14 cellular contexts compared by ENCODE assay signal in the genomic region with DNA sequence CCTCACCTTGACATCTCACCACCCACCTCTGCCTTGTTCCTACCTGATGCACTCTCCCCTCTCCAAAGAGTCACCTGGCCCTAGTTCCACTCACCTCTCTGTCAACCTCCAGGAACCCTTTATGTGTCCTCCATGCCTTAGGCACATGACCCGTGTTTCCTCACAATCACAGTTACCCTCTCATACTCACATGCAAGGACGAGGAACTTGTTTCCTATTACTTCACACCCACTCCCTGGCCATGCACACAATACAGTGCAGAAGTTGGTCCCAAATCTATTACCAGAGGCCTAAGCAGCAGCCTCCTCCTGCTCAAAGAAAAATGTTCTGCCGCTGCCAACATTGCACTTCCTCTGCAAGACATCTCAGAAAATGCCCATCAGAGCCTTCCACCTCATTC.
DNase-seq lines count a peak whose midpoint lies in the region; ATAC-seq and TF ChIP-seq lines count a peak whose summit lies in the region.
"Had no signal": no experiment of that assay in that cellular context is flagged by ENCODE, and none has a peak within 500 bp of the region (broad histone marks: within the 10 kb centered on the region; RNA-seq: fewer than 3 reads in every experiment).

No MANE protein-coding gene starts in this region.

- H3K4me3 Mint-ChIP-seq in activated naive CD4-positive, alpha-beta T cell treated with anti-CD3 and anti-CD28 coated beads for 36 hours = no peak overlapping the region
- no peak overlapping the region for H3K4me3 Mint-ChIP-seq in activated T-helper 1 cell treated with anti-CD3 and anti-CD28 coated beads, Interleukin-12 subunit alpha, Interleukin-12 subunit beta, Interleukin-2, Interleukin-4 antibody, amounts not matched to agents 30 ng/mL and 10 ng/mL and 1 ng/mL, durations not matched to agents 14 hours and 24 hours and 36 hours
- H3K4me3 Mint-ChIP-seq in memory B cell (no peak overlapping the region), osteocyte (ENCODE audit: unreplicated experiment) (no peak overlapping the region)
- no peak overlapping the region for H3K4me3 Mint-ChIP-seq in stimulated activated naive CD8-positive, alpha-beta T cell treated with anti-CD3 and anti-CD28 coated beads, Interleukin-15, amount 100 ng/mL, for 72 hours
- H3K4me3 Mint-ChIP-seq: GM23338 had no signal

- peak overlapping the region; percentile 52 for H3K27ac Mint-ChIP-seq in activated naive CD4-positive, alpha-beta T cell treated with anti-CD3 and anti-CD28 coated beads for 36 hours
- peak overlapping the region; percentile 59 for H3K27ac Mint-ChIP-seq in activated T-helper 1 cell treated with anti-CD3 and anti-CD28 coated beads, Interleukin-12 subunit alpha, Interleukin-12 subunit beta, Interleukin-2, Interleukin-4 antibody, amounts not matched to agents 30 ng/mL and 10 ng/mL and 1 ng/mL, durations not matched to agents 14 hours and 24 hours and 36 hours
- peak overlapping the region; percentile 5 for H3K27ac Mint-ChIP-seq in memory B cell
- peak overlapping the region; percentile 12 to 28 for H3K27ac Mint-ChIP-seq in stimulated activated naive CD8-positive, alpha-beta T cell treated with anti-CD3 and anti-CD28 coated beads, Interleukin-15, amount 100 ng/mL, for 72 hours
- H3K27ac Mint-ChIP-seq in osteocyte (ENCODE audit: unreplicated experiment) = no peak overlapping the region
- H3K27ac Mint-ChIP-seq: GM23338 had no signal

- no peaks in the 10 kb centered on the region for H3K9me3 Mint-ChIP-seq in activated naive CD4-positive, alpha-beta T cell treated with anti-CD3 and anti-CD28 coated beads for 36 hours
- no peaks in the 10 kb centered on the region for H3K9me3 Mint-ChIP-seq in activated T-helper 1 cell treated with anti-CD3 and anti-CD28 coated beads, Interleukin-12 subunit alpha, Interleukin-12 subunit beta, Interleukin-2, Interleukin-4 antibody, amounts not matched to agents 30 ng/mL and 10 ng/mL and 1 ng/mL, durations not matched to agents 14 hours and 24 hours and 36 hours
- no peaks in the 10 kb centered on the region for H3K9me3 Mint-ChIP-seq in memory B cell
- H3K9me3 Mint-ChIP-seq in stimulated activated naive CD8-positive, alpha-beta T cell treated with anti-CD3 and anti-CD28 coated beads, Interleukin-15, amount 100 ng/mL, for 72 hours = no peaks in the 10 kb centered on the region
- H3K9me3 Mint-ChIP-seq in osteocyte (ENCODE audit: unreplicated experiment) = no peaks in the 10 kb centered on the region
- H3K9me3 Mint-ChIP-seq: GM23338 had no signal

- DNase-seq in activated naive CD4-positive, alpha-beta T cell treated with anti-CD3 and anti-CD28 coated beads for 36 hours = no peak
- DNase-seq in activated naive CD4-positive, alpha-beta T cell treated with Interleukin-2 at 50 U/mL for 16 hours = no peak
- DNase-seq in activated T-helper 1 cell treated with anti-CD3 and anti-CD28 coated beads, Interleukin-12 subunit alpha, Interleukin-12 subunit beta, Interleukin-2, Interleukin-4 antibody, amounts not matched to agents 30 ng/mL and 10 ng/mL and 1 ng/mL, durations not matched to agents 14 hours and 24 hours and 36 hours (ENCODE audit: low spot score) = no peak
- DNase-seq in memory B cell (ENCODE audit: low spot score in 2 of 2) (no peak), osteocyte (ENCODE audit: extremely low spot score, unreplicated experiment) (no peak), amniotic stem cell (lab: John Stamatoyannopoulos, UW) (no peak), sciatic nerve (ENCODE audit: low spot score) (no peak)
- no peak for DNase-seq in stimulated activated naive CD8-positive, alpha-beta T cell treated with anti-CD3 and anti-CD28 coated beads, Interleukin-15, amount 100 ng/mL, for 72 hours
- DNase-seq: activated CD4-positive, alpha-beta T cell treated with anti-CD3 and anti-CD28 coated beads, Interleukin-2, amount 50 U/mL, for 4 hours; body of pancreas; NCI-H69; ovary; PC-3 had no signal

- TF ChIP-seq CTCF in osteocyte (IDR thresholded peaks at IDR 0.05) = no peak

- ATAC-seq in memory B cell (ENCODE audit: low read depth) = no peak
- no peak for ATAC-seq in stimulated activated naive CD8-positive, alpha-beta T cell treated with anti-CD3 and anti-CD28 coated beads, Interleukin-15, amount 100 ng/mL, for 72 hours
- ATAC-seq in sciatic nerve = no peak

- intact Hi-C loops in activated naive CD4-positive, alpha-beta T cell treated with anti-CD3 and anti-CD28 coated beads for 36 hours (cut with micrococcal nuclease) = no loop called here
- intact Hi-C loops in activated T-helper 1 cell treated with anti-CD3 and anti-CD28 coated beads, Interleukin-12 subunit alpha, Interleukin-12 subunit beta, Interleukin-2, Interleukin-4 antibody, amounts not matched to agents 30 ng/mL and 10 ng/mL and 1 ng/mL, durations not matched to agents 14 hours and 24 hours and 36 hours (cut with micrococcal nuclease) = no loop called here
- intact Hi-C loops in sciatic nerve (cut with DNase I) = no loop called here

- H3K36me3 Mint-ChIP-seq in activated naive CD4-positive, alpha-beta T cell treated with anti-CD3 and anti-CD28 coated beads for 36 hours (ENCODE audit: low read depth) = peaks cover 22% of the 10 kb centered on the region
- peaks cover 33% of the 10 kb centered on the region for H3K36me3 Mint-ChIP-seq in activated T-helper 1 cell treated with anti-CD3 and anti-CD28 coated beads, Interleukin-12 subunit alpha, Interleukin-12 subunit beta, Interleukin-2, Interleukin-4 antibody, amounts not matched to agents 30 ng/mL and 10 ng/mL and 1 ng/mL, durations not matched to agents 14 hours and 24 hours and 36 hours (ENCODE audit: low read depth)
- peaks cover 22% of the 10 kb centered on the region for H3K36me3 Mint-ChIP-seq in memory B cell
- peaks cover 27% of the 10 kb centered on the region for H3K36me3 Mint-ChIP-seq in osteocyte (ENCODE audit: unreplicated experiment)

- H3K4me1 Mint-ChIP-seq in activated naive CD4-positive, alpha-beta T cell treated with anti-CD3 and anti-CD28 coated beads for 36 hours (ENCODE audit: low read depth) = peaks cover 18% of the 10 kb centered on the region
- peaks cover 44% of the 10 kb centered on the region for H3K4me1 Mint-ChIP-seq in activated T-helper 1 cell treated with anti-CD3 and anti-CD28 coated beads, Interleukin-12 subunit alpha, Interleukin-12 subunit beta, Interleukin-2, Interleukin-4 antibody, amounts not matched to agents 30 ng/mL and 10 ng/mL and 1 ng/mL, durations not matched to agents 14 hours and 24 hours and 36 hours (ENCODE audit: low read depth)
- H3K4me1 Mint-ChIP-seq in memory B cell (peaks cover 7% of the 10 kb centered on the region), osteocyte (ENCODE audit: unreplicated experiment) (peaks cover 36% of the 10 kb centered on the region)
- H3K4me1 Mint-ChIP-seq in stimulated activated naive CD8-positive, alpha-beta T cell treated with anti-CD3 and anti-CD28 coated beads, Interleukin-15, amount 100 ng/mL, for 72 hours = peaks cover 41% of the 10 kb centered on the region

- CTCF ChIA-PET in activated naive CD4-positive, alpha-beta T cell treated with anti-CD3 and anti-CD28 coated beads for 36 hours (lab: Charles Lee) = interaction anchor here (1.0 kb wide), 1 partner anchor 28 kb away, joined by 3 read pairs; no protein-coding TSS in a partner anchor

- H3K27me3 Mint-ChIP-seq in activated naive CD4-positive, alpha-beta T cell treated with anti-CD3 and anti-CD28 coated beads for 36 hours (ENCODE audit: low read depth) = no peaks in the 10 kb centered on the region
- no peaks in the 10 kb centered on the region for H3K27me3 Mint-ChIP-seq in activated T-helper 1 cell treated with anti-CD3 and anti-CD28 coated beads, Interleukin-12 subunit alpha, Interleukin-12 subunit beta, Interleukin-2, Interleukin-4 antibody, amounts not matched to agents 30 ng/mL and 10 ng/mL and 1 ng/mL, durations not matched to agents 14 hours and 24 hours and 36 hours (ENCODE audit: insufficient read depth)
- no peaks in the 10 kb centered on the region for H3K27me3 Mint-ChIP-seq in memory B cell
- no peaks in the 10 kb centered on the region for H3K27me3 Mint-ChIP-seq in stimulated activated naive CD8-positive, alpha-beta T cell treated with anti-CD3 and anti-CD28 coated beads, Interleukin-15, amount 100 ng/mL, for 72 hours
- H3K27me3 Mint-ChIP-seq in osteocyte (ENCODE audit: unreplicated experiment) = no peaks in the 10 kb centered on the region
